Comparison of ENCODE assay signal across 26 cellular contexts in the genomic region with DNA sequence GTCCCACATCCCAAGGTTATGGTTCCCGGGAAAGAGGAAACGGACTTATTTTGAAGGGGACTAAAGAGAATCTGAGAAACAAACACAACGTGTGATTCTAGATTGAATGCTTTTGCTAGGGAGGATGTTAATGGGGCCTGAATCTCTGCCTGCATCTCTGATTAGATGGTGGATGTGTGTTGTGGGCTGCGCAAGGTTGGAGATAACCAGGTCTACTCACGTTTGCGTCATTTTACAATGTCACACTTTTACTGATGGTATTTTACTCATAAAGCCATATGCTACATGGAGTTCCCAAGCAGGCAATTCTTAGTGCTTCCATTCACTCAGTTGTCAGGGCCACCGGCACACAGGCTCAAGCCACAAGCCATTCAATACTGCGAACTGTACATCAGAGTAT. TPM values are rescaled to one million over a fixed set of nuclear protein-coding genes. Genes with fewer than 3 reads are reported as not detected.
DNase-seq lines count a peak whose midpoint lies in the region; ATAC-seq, FAIRE-seq and TF ChIP-seq lines count a peak whose summit lies in the region.
"Had no signal": no experiment of that assay in that cellular context is flagged by ENCODE, and none has a peak within 500 bp of the region (broad histone marks: within the 10 kb centered on the region; RNA-seq: fewer than 3 reads in every experiment).

No MANE protein-coding gene starts in this region.

- H3K4me3 ChIP-seq in BLaER1 (peak overlapping the region; percentile 8; the same call in 1 of the 2 replicates), trophoblast cell (ENCODE audit: low read depth, low read length) (no peak overlapping the region)
- H3K4me3 ChIP-seq: MG63, Peyer's patch had no signal

- no peaks in the 10 kb centered on the region for H3K79me2 ChIP-seq in trophoblast cell (ENCODE audit: control insufficient read depth, insufficient read depth, low read length, poor library complexity)

- WGBS in trophoblast cell (ENCODE audit: extremely low coverage, insufficient coverage, insufficient read length) = no CpG with 5 or more reads among the region's 8 CpGs

- no peak overlapping the region for H3K18ac ChIP-seq in trophoblast cell (ENCODE audit: low read length)

- TF ChIP-seq POLR2A in GM12891 (IDR thresholded peaks at IDR 0.05; ENCODE audit: low read depth, low read length) = no peak

- H4K12ac ChIP-seq in trophoblast cell (ENCODE audit: low read depth, low read length) = no peak overlapping the region

- no peaks in the 10 kb centered on the region for H3K79me1 ChIP-seq in trophoblast cell (ENCODE audit: low read length)

- no peak overlapping the region for H3K9ac ChIP-seq in BLaER1
- H3K9ac ChIP-seq in trophoblast cell (ENCODE audit: low read length) = no peak overlapping the region
- H3K9ac ChIP-seq: SK-N-SH had no signal

- no peak overlapping the region for H2BK12ac ChIP-seq in trophoblast cell (ENCODE audit: low read length)

- DNase-seq in GM12891 (ENCODE audit: insufficient read length, low spot score) (no peak), ecto neural progenitor cell (ENCODE audit: low spot score) (peak; percentile 10), trophoblast cell (peak; percentile 62 to 79), NCI-H128 (lab: John Stamatoyannopoulos, UW; ENCODE audit: unreplicated experiment) (no peak), NCI-H1694 treated with DMSO at 0.1 percent for 48 hours (lab: John Stamatoyannopoulos, UW) (no peak)
- DNase-seq in activated naive CD4-positive, alpha-beta T cell treated with anti-CD3 and anti-CD28 coated beads, Interleukin-2, amount 50 U/mL, for 72 hours (ENCODE audit: low spot score in 2 of 2) = no peak
- DNase-seq: Calu3, DMS79 treated with DMSO at 0.1 percent for 48 hours, GOT3, HCEC 1CT, KBM-7, MG63, NCI-H1105 treated with DMSO at 0.1 percent for 48 hours, NCI-H1694, NCI-H2081, NCI-H2227 treated with DMSO at 0.1 percent for 48 hours, NCI-H526 treated with DMSO at 0.1 percent for 48 hours, Peyer's patch, SK-N-SH, SW 1271 had no signal

- peaks cover 5% of the 10 kb centered on the region; the same call in 1 of the 2 replicates for H3K9me3 ChIP-seq in BLaER1
- peaks cover 2% of the 10 kb centered on the region for H3K9me3 ChIP-seq in trophoblast cell (ENCODE audit: insufficient read depth, low read depth, low read length)
- H3K9me3 ChIP-seq: MG63, Peyer's patch, SK-N-SH had no signal

- no peak overlapping the region for H3K27ac Mint-ChIP-seq in activated naive CD4-positive, alpha-beta T cell treated with anti-CD3 and anti-CD28 coated beads, Interleukin-2, amount 50 U/mL, for 72 hours

- H2AK5ac ChIP-seq in trophoblast cell (ENCODE audit: low read length) = no peak overlapping the region

- H3K27me3 ChIP-seq in BLaER1 = no peaks in the 10 kb centered on the region
- no peaks in the 10 kb centered on the region for H3K27me3 ChIP-seq in trophoblast cell (ENCODE audit: insufficient read depth, low read length)
- H3K27me3 ChIP-seq: MG63, Peyer's patch had no signal

- H4K20me1 ChIP-seq in BLaER1 = no peaks in the 10 kb centered on the region

- no peak overlapping the region for H3K14ac ChIP-seq in trophoblast cell (ENCODE audit: low read length)

- H3K4me1 ChIP-seq in BLaER1 (peaks cover 95% of the 10 kb centered on the region), trophoblast cell (ENCODE audit: control insufficient read depth in 1 of 2, insufficient read depth in 2 of 2, low read length in 2 of 2) (no peaks in the 10 kb centered on the region)

- no peaks in the 10 kb centered on the region for H3K36me3 Mint-ChIP-seq in activated naive CD4-positive, alpha-beta T cell treated with anti-CD3 and anti-CD28 coated beads, Interleukin-2, amount 50 U/mL, for 72 hours

- H3K23ac ChIP-seq in trophoblast cell (ENCODE audit: low read length) = no peak overlapping the region

- no peak overlapping the region for H2AFZ ChIP-seq in trophoblast cell (ENCODE audit: insufficient read depth, low read length, poor library complexity)

- peaks cover 0 to 5% of the 10 kb centered on the region in 2 donors for H3K9me3 Mint-ChIP-seq in activated naive CD4-positive, alpha-beta T cell treated with anti-CD3 and anti-CD28 coated beads, Interleukin-2, amount 50 U/mL, for 72 hours

- no peak overlapping the region for H3K4ac ChIP-seq in trophoblast cell (ENCODE audit: low read depth, low read length)

- peak overlapping the region; percentile 89 for H3K4me2 ChIP-seq in BLaER1
- H3K4me2 ChIP-seq in trophoblast cell (ENCODE audit: low read length) = no peak overlapping the region
- H3K4me2 ChIP-seq: SK-N-SH had no signal

- H2BK5ac ChIP-seq in trophoblast cell (ENCODE audit: low read depth, low read length, poor library complexity) = no peak overlapping the region

- no peak overlapping the region for H4K91ac ChIP-seq in trophoblast cell (ENCODE audit: low read depth, low read length)

- H3K27ac ChIP-seq in BLaER1 = peak overlapping the region; percentile 36
- no peak overlapping the region for H3K27ac ChIP-seq in trophoblast cell (ENCODE audit: low read depth, low read length)
- H3K27ac ChIP-seq: C4-2B had no signal

- no peaks in the 10 kb centered on the region for H3K36me3 ChIP-seq in BLaER1
- H3K36me3 ChIP-seq in trophoblast cell (ENCODE audit: control insufficient read depth in 1 of 2, insufficient read depth in 2 of 2, low read length in 2 of 2) = no peaks in the 10 kb centered on the region
- H3K36me3 ChIP-seq: MG63, Peyer's patch had no signal

- ATAC-seq in activated naive CD4-positive, alpha-beta T cell treated with anti-CD3 and anti-CD28 coated beads, Interleukin-2, amount 50 U/mL, for 72 hours = no peak

- H4K8ac ChIP-seq in trophoblast cell (ENCODE audit: low read depth, low read length) = no peak overlapping the region

- peak; percentile 65 for FAIRE-seq in GM12891 (lab: Jason Lieb, UNC)
- FAIRE-seq: A204.1, HTR-8/SVneo had no signal

- no peak overlapping the region for H2BK120ac ChIP-seq in trophoblast cell (ENCODE audit: insufficient read depth, low read length, poor library complexity)

TF ChIP-seq in GM12891, 5 proteins besides CTCF, POLR2A, EP300 and RAD21:
- TF ChIP-seq POLR2AphosphoS5 (IDR thresholded peaks at IDR 0.05; ENCODE audit: low read depth, low read length) (no peak), POU2F2 (IDR thresholded peaks at IDR 0.05; ENCODE audit: low read depth, low read length) (no peak), TAF1 (IDR thresholded peaks at IDR 0.05; ENCODE audit: low read depth, low read length) (no peak), PAX5 (IDR thresholded peaks at IDR 0.05; ENCODE audit: insufficient read depth, low read length, severe bottlenecking) (no peak), SPI1 (IDR thresholded peaks at IDR 0.05; ENCODE audit: low read depth, low read length) (no peak)
TF ChIP-seq in GM12891: peak in this region for 0.

RNA-seq across cellular contexts. Expression of a gene that starts 23.2 kb away (rescaled TPM):
- polyA plus RNA-seq in GM12891 (2012; ENCODE audit: low read depth, missing spikeins) = 2.6 TPM
- polyA plus RNA-seq in trophoblast cell (2013) = not detected in 2 replicates
- total RNA-seq in activated naive CD4-positive, alpha-beta T cell treated with anti-CD3 and anti-CD28 coated beads, Interleukin-2, amount 50 U/mL, for 72 hours = not detected
- total RNA-seq: Calu3, NCI-H460 had no signal
- polyA plus RNA-seq: AG04450, SK-N-SH had no signal

RNA-seq across cellular contexts. Expression of a gene that starts 58.1 kb away (rescaled TPM):
- 0.04 TPM for polyA plus RNA-seq in GM12891 (2012; ENCODE audit: low read depth, missing spikeins)
- not detected in 2 replicates for polyA plus RNA-seq in trophoblast cell (2013)
- total RNA-seq in activated naive CD4-positive, alpha-beta T cell treated with anti-CD3 and anti-CD28 coated beads, Interleukin-2, amount 50 U/mL, for 72 hours = not detected
- total RNA-seq: Calu3, NCI-H460, Peyer's patch had no signal
- polyA plus RNA-seq: AG04450, SK-N-SH had no signal

Comparison
In these comparisons a context has a peak if more than half of its experiments do, and no peak if none do; other contexts are left out.
1. DNase-seq: peak in ecto neural progenitor cell (single experiment) and trophoblast cell (2 of 2); none in GM12891 (single experiment), NCI-H128 (single experiment), activated naive CD4-positive, alpha-beta T cell treated with anti-CD3 and anti-CD28 coated beads, Interleukin-2, amount 50 U/mL, for 72 hours (0 of 2) and NCI-H1694 treated with DMSO at 0.1 percent for 48 hours (single experiment).